2 cellular contexts compared by ENCODE assay signal in the genomic region with DNA sequence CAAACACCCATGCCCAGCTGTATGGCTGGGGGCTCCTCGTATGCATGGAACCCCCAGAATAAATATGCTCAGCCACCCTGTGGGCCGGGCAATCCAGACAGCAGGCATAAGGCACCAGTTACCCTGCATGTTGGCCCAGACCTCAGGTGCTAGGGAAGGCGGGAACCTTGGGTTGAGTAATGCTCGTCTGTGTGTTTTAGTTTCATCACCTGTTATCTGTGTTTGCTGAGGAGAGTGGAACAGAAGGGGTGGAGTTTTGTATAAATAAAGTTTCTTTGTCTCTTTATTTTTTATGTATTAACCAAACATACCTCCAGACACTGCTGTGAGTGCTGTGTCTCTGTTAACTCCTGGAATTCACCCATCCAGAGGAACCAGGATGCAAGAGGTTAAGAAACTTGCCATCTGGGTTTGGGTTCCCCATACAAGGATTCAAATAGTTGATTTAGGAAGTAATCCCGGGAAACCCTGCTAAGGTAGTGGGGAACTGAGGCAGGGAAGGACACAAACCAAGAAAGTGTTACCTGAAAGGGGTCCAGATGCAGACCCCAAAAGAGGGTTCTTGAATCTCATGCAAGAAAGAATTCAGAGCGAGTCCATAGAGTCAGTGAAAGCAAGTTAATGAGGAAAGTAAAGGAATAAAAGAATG.
TF ChIP-seq lines count a peak whose summit lies in the region.

No MANE protein-coding gene starts in this region.

TF ChIP-seq in GM12891, 5 proteins besides CTCF, POLR2A, EP300 and RAD21 (continued from another document):
- no peak for TF ChIP-seq POU2F2 (IDR thresholded peaks at IDR 0.05; ENCODE audit: low read depth, low read length)

TF ChIP-seq in GM12878, 131 proteins besides CTCF, POLR2A, EP300 and RAD21 (continued from another document):
- TF ChIP-seq, protein P1, sequence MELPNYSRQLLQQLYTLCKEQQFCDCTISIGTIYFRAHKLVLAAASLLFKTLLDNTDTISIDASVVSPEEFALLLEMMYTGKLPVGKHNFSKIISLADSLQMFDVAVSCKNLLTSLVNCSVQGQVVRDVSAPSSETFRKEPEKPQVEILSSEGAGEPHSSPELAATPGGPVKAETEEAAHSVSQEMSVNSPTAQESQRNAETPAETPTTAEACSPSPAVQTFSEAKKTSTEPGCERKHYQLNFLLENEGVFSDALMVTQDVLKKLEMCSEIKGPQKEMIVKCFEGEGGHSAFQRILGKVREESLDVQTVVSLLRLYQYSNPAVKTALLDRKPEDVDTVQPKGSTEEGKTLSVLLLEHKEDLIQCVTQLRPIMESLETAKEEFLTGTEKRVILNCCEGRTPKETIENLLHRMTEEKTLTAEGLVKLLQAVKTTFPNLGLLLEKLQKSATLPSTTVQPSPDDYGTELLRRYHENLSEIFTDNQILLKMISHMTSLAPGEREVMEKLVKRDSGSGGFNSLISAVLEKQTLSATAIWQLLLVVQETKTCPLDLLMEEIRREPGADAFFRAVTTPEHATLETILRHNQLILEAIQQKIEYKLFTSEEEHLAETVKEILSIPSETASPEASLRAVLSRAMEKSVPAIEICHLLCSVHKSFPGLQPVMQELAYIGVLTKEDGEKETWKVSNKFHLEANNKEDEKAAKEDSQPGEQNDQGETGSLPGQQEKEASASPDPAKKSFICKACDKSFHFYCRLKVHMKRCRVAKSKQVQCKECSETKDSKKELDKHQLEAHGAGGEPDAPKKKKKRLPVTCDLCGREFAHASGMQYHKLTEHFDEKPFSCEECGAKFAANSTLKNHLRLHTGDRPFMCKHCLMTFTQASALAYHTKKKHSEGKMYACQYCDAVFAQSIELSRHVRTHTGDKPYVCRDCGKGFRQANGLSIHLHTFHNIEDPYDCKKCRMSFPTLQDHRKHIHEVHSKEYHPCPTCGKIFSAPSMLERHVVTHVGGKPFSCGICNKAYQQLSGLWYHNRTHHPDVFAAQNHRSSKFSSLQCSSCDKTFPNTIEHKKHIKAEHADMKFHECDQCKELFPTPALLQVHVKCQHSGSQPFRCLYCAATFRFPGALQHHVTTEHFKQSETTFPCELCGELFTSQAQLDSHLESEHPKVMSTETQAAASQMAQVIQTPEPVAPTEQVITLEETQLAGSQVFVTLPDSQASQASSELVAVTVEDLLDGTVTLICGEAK (IDR thresholded peaks at IDR 0.05; ENCODE audit: borderline replicate concordance), result peak; percentile 86
